ENCODE assay signal across 22 cellular contexts in the genomic region with DNA sequence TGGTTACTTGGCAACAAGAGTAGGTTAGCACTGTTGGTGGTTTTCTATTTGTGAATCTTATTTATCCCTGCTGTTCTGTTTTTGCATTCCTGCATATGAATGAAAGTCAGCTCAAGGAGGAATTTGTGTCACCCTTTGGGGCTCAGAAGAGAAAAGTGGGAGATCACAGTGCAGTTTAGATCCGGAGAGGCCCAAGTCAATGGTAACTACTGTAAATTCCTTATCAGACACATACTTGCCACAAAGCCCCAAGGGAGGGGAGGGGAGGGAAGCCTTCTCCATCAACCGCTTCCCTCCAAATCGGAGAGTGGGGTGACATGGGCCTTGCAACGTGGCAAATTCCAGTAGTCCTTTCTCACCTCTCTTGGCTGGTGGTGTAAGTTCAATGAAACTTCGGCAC. TPM values are rescaled to one million over a fixed set of nuclear protein-coding genes. Genes with fewer than 3 reads are reported as not detected.
DNase-seq lines count a peak whose midpoint lies in the region; ATAC-seq and TF ChIP-seq lines count a peak whose summit lies in the region.
"Had no signal": no experiment of that assay in that cellular context is flagged by ENCODE, and none has a peak within 500 bp of the region (broad histone marks: within the 10 kb centered on the region; RNA-seq: fewer than 3 reads in every experiment).

No MANE protein-coding gene starts in this region.

- ATAC-seq in GM21717 (IDR thresholded peaks at IDR 0.05; ENCODE audit: unreplicated experiment), result no peak
- ATAC-seq in left colon, result no peak

- TF ChIP-seq EP300 in esophagus muscularis mucosa (IDR thresholded peaks at IDR 0.05), result no peak

- H3K9ac ChIP-seq in BLaER1 treated with 17β-estradiol and CSF1 and Interleukin-3, amounts not matched to agents 10 nM and 100 nM, result no peak overlapping the region
- H3K9ac ChIP-seq in NT2/D1 (ENCODE audit: insufficient read length, low read depth), result peak overlapping the region; percentile 7

- DNase-seq in NT2/D1 (ENCODE audit: low read depth, low spot score) (peak; percentile 99), esophagus muscularis mucosa (ENCODE audit: extremely low spot score) (peak; percentile 55), iPS-NIHi11 (ENCODE audit: low spot score) (peak; percentile 59), uterus (no peak), left colon (no peak), DMS53 treated with DMSO at 0.1 percent for 48 hours (lab: John Stamatoyannopoulos, UW; ENCODE audit: unreplicated experiment) (no peak)
- DNase-seq: 8988T; CD4-positive, CD25-positive, alpha-beta regulatory T cell; COR-L47; DMS 273 treated with DMSO at 0.1 percent for 48 hours; IMR-90; NCI-H1417; NCI-H187 treated with DMSO at 0.1 percent for 48 hours; NCI-H226; NCI-H524; NCI-H82; PC-9; SIG-M5 had no signal

- no peak overlapping the region for H3K4me3 ChIP-seq in BLaER1 treated with 17β-estradiol and CSF1 and Interleukin-3, amounts not matched to agents 10 nM and 100 nM
- H3K4me3 ChIP-seq in NT2/D1 (ENCODE audit: insufficient read length, low read depth) (no peak overlapping the region), esophagus muscularis mucosa (no peak overlapping the region), uterus (no peak overlapping the region)
- H3K4me3 ChIP-seq: PC-9 had no signal

- intact Hi-C loops in esophagus muscularis mucosa (cut with DNase I) (no loop called here), uterus (cut with DNase I; ENCODE audit: low total_unique reads) (no loop called here), left colon (cut with DNase I, micrococcal nuclease) (no loop called here)

- TF ChIP-seq POLR2A in esophagus muscularis mucosa (IDR thresholded peaks at IDR 0.05; ENCODE audit: low read depth) (no peak), uterus (IDR thresholded peaks at IDR 0.05) (no peak)

- H3K27ac ChIP-seq in BLaER1 treated with 17β-estradiol and CSF1 and Interleukin-3, amounts not matched to agents 10 nM and 100 nM, result no peak overlapping the region
- no peak overlapping the region for H3K27ac ChIP-seq in esophagus muscularis mucosa (replicated peaks in 1 of 4)
- no peak overlapping the region for H3K27ac ChIP-seq in uterus
- H3K27ac ChIP-seq: PC-9, RWPE1 had no signal

- peak overlapping the region; percentile 7 to 80 (median 64); a peak in 20 of 22 replicates for H3K4me2 ChIP-seq in BLaER1 treated with 17β-estradiol and CSF1 and Interleukin-3, amounts not matched to agents 10 nM and 100 nM
- H3K4me2 ChIP-seq: PC-9 had no signal

- peaks cover 13 to 27% (median 17%) of the 10 kb centered on the region in 11 experiments; a peak in 21 of 22 replicates for H3K36me3 ChIP-seq in BLaER1 treated with 17β-estradiol and CSF1 and Interleukin-3, amounts not matched to agents 10 nM and 100 nM
- H3K36me3 ChIP-seq in NT2/D1 (ENCODE audit: insufficient read depth, insufficient read length, low read length), result peaks cover 8% of the 10 kb centered on the region
- H3K36me3 ChIP-seq in esophagus muscularis mucosa, result peaks cover 0 to 9% (median 4%) of the 10 kb centered on the region in 4 donors
- no peaks in the 10 kb centered on the region for H3K36me3 ChIP-seq in uterus

- no peaks in the 10 kb centered on the region for H4K20me1 ChIP-seq in BLaER1 treated with 17β-estradiol and CSF1 and Interleukin-3, amounts not matched to agents 10 nM and 100 nM

- peaks cover 10 to 19% (median 13%) of the 10 kb centered on the region in 11 experiments; a peak in 12 of 22 replicates for H3K9me3 ChIP-seq in BLaER1 treated with 17β-estradiol and CSF1 and Interleukin-3, amounts not matched to agents 10 nM and 100 nM (replicated peaks in 1 of 11)
- H3K9me3 ChIP-seq in NT2/D1 (ENCODE audit: insufficient read depth, low read length), result no peaks in the 10 kb centered on the region
- no peaks in the 10 kb centered on the region for H3K9me3 ChIP-seq in esophagus muscularis mucosa
- H3K9me3 ChIP-seq in uterus, result no peaks in the 10 kb centered on the region

- peaks cover 36 to 57% (median 46%) of the 10 kb centered on the region in 10 experiments for H3K4me1 ChIP-seq in BLaER1 treated with 17β-estradiol and CSF1 and Interleukin-3, amounts not matched to agents 10 nM and 100 nM
- H3K4me1 ChIP-seq in NT2/D1 (ENCODE audit: insufficient read depth, insufficient read length) (peaks cover 20% of the 10 kb centered on the region), esophagus muscularis mucosa (peaks cover 0 to 4% (median 4%) of the 10 kb centered on the region in 4 donors), uterus (no peaks in the 10 kb centered on the region)

- WGBS in esophagus muscularis mucosa, result 79% methylated on average over 5 of the region's 5 CpGs

- TF ChIP-seq CTCF in esophagus muscularis mucosa (IDR thresholded peaks at IDR 0.05) (no peak), uterus (IDR thresholded peaks at IDR 0.05) (no peak)

- no peaks in the 10 kb centered on the region for H3K27me3 ChIP-seq in BLaER1 treated with 17β-estradiol and CSF1 and Interleukin-3, amounts not matched to agents 10 nM and 100 nM
- no peaks in the 10 kb centered on the region for H3K27me3 ChIP-seq in NT2/D1 (ENCODE audit: insufficient read depth, insufficient read length)
- H3K27me3 ChIP-seq in esophagus muscularis mucosa, result no peaks in the 10 kb centered on the region
- H3K27me3 ChIP-seq in uterus, result no peaks in the 10 kb centered on the region

RNA-seq across cellular contexts. Expression of gene GSG1, which starts 15.0 kb away (rescaled TPM):
- total RNA-seq in esophagus muscularis mucosa (not detected), uterus (not detected), left colon (not detected)
- total RNA-seq: CD4-positive, CD25-positive, alpha-beta regulatory T cell; M059J had no signal

RNA-seq across cellular contexts. Expression of gene FAM234B, which starts 44.3 kb away (rescaled TPM):
- total RNA-seq in esophagus muscularis mucosa, result 1 to 10 TPM; 1.2 to 6.7 (median 5.0) TPM
- total RNA-seq in uterus, result 1 to 10 TPM; 2.4 to 8.3 (median 4.6) TPM
- total RNA-seq in left colon, result 1 to 10 TPM; 1.3 to 1.7 TPM

Comparison
In these comparisons a context has a peak if more than half of its experiments do, and no peak if none do; other contexts are left out.
1. DNase-seq: peak in NT2/D1 (single experiment), esophagus muscularis mucosa (single experiment) and iPS-NIHi11 (single experiment); none in uterus (0 of 2), left colon (0 of 2) and DMS53 treated with DMSO at 0.1 percent for 48 hours (single experiment).